1 cellular context compared by ENCODE assay signal in genomic region chr2:9753276-9753600, GRCh38.
TF ChIP-seq lines count a peak whose summit lies in the region.

No MANE protein-coding gene starts in this region.

TF ChIP-seq in A549, 52 proteins besides CTCF, POLR2A, EP300 and RAD21 (continued from another document):
- TF ChIP-seq ELK1 (IDR thresholded peaks at IDR 0.05; ENCODE audit: low read depth, low read length) (no peak), POLR2AphosphoS2 (conservative IDR thresholded peaks at IDR 0.05; ENCODE audit: low read length) (no peak), E2F6 (IDR thresholded peaks at IDR 0.05; ENCODE audit: borderline replicate concordance, low read depth) (peak; percentile 66; the same call in 1 of the 2 replicates), ATOH8 (CRISPR knock-in tag; IDR thresholded peaks at IDR 0.05; ENCODE audit: low read depth) (peak; percentile 88), JUN (IDR thresholded peaks at IDR 0.05) (0 out of 5 replicates have a peak, but pooled peaks of 1 of the 2 experiments have one; percentile 25), NPAS2 (CRISPR knock-in tag; IDR thresholded peaks at IDR 0.05; ENCODE audit: borderline replicate concordance) (no peak), EHF (CRISPR knock-in tag; IDR thresholded peaks at IDR 0.05) (peak; percentile 36; the same call in 1 of the 2 replicates), NFE2L2 (conservative IDR thresholded peaks at IDR 0.05; ENCODE audit: low read length) (no peak), CBX2 (IDR thresholded peaks at IDR 0.05; ENCODE audit: borderline replicate concordance, low read depth) (no peak), HEYL (CRISPR knock-in tag; IDR thresholded peaks at IDR 0.05) (no peak), EHMT2 (IDR thresholded peaks at IDR 0.05; ENCODE audit: low read depth) (no peak), USF2 (IDR thresholded peaks at IDR 0.05) (peak; percentile 82), FOSL2 (IDR thresholded peaks at IDR 0.05) (0 out of 2 replicates have a peak, but pooled peaks have one; percentile 20), FOSL2 (CRISPR knock-in tag; IDR thresholded peaks at IDR 0.05) (peak; percentile 77), SMC3 (IDR thresholded peaks at IDR 0.05) (no peak; the same call in 2 of the 3 replicates), HOXA7 (CRISPR knock-in tag; IDR thresholded peaks at IDR 0.05) (0 out of 2 replicates have a peak, but pooled peaks have one; percentile 71), FOSB (CRISPR knock-in tag; IDR thresholded peaks at IDR 0.05) (0 out of 2 replicates have a peak, but pooled peaks have one; percentile 52), BHLHE40 (IDR thresholded peaks at IDR 0.05; ENCODE audit: low read depth, low read length) (0 out of 2 replicates have a peak, but pooled peaks have one; percentile 14), ZSCAN20 (CRISPR knock-in tag; IDR thresholded peaks at IDR 0.05) (no peak), CBX8 (IDR thresholded peaks at IDR 0.05) (no peak), KDM5A (IDR thresholded peaks at IDR 0.05) (no peak), CHD4 (IDR thresholded peaks at IDR 0.05; ENCODE audit: borderline replicate concordance) (no peak), TFCP2L1 (CRISPR knock-in tag; IDR thresholded peaks at IDR 0.05) (no peak), RARB (CRISPR knock-in tag; IDR thresholded peaks at IDR 0.05) (peak; percentile 80), PHF8 (IDR thresholded peaks at IDR 0.05; ENCODE audit: borderline replicate concordance, low read depth) (no peak), HOXB13 (CRISPR knock-in tag; IDR thresholded peaks at IDR 0.05; ENCODE audit: low read depth) (0 out of 2 replicates have a peak, but pooled peaks have one; percentile 58), HOXB5 (CRISPR knock-in tag; IDR thresholded peaks at IDR 0.05) (peak; percentile 81; the same call in 1 of the 2 replicates), MAFK (IDR thresholded peaks at IDR 0.05; ENCODE audit: partially characterized antibody) (peak; percentile 71), HDAC2 (IDR thresholded peaks at IDR 0.05) (no peak), ZFP36 (IDR thresholded peaks at IDR 0.05; ENCODE audit: borderline replicate concordance, partially characterized antibody) (no peak), RCOR1 (IDR thresholded peaks at IDR 0.05; ENCODE audit: low read depth, low read length) (no peak), RFX5 (IDR thresholded peaks at IDR 0.05) (no peak), HES2 (IDR thresholded peaks at IDR 0.05) (no peak), NR3C1 (IDR thresholded peaks at IDR 0.05) (no peak), KDM1A (IDR thresholded peaks at IDR 0.05; ENCODE audit: low read depth) (no peak)
